1 cellular context compared by ENCODE assay signal in the genomic region with DNA sequence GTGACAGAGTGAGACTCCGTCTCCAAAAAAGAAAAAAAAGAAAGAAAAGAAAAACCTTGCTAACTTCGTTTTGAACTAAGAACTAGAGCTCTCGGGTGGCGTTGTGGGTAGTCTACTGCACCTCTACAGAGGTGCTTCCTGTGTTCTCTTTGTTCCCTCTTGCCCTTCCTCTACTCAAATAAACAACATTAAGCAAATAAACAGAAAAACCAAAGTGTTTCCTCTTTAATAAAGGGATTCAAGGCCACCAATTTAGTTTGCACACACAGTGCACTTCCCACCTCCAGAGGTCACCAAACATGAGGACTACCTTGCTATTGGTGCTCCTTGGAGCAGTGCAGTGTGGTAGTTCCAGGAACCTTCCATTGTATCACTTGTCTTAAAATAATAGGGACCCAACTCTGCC.
A peak's percentile ranks its signal among the peaks of the same experiment; 100 is the strongest.
TF ChIP-seq lines count a peak whose summit lies in the region.

No MANE protein-coding gene starts in this region.

TF ChIP-seq in HepG2, 621 proteins besides CTCF, POLR2A, EP300 and RAD21 (continued from another document and continues in another):
- TF ChIP-seq, protein P1, sequence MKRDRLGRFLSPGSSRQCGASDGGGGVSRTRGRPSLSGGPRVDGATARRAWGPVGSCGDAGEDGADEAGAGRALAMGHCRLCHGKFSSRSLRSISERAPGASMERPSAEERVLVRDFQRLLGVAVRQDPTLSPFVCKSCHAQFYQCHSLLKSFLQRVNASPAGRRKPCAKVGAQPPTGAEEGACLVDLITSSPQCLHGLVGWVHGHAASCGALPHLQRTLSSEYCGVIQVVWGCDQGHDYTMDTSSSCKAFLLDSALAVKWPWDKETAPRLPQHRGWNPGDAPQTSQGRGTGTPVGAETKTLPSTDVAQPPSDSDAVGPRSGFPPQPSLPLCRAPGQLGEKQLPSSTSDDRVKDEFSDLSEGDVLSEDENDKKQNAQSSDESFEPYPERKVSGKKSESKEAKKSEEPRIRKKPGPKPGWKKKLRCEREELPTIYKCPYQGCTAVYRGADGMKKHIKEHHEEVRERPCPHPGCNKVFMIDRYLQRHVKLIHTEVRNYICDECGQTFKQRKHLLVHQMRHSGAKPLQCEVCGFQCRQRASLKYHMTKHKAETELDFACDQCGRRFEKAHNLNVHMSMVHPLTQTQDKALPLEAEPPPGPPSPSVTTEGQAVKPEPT (CRISPR knock-in tag; IDR thresholded peaks at IDR 0.05; ENCODE audit: low read depth): no peak
- TF ChIP-seq POGZ (CRISPR knock-in tag; IDR thresholded peaks at IDR 0.05) (peak; percentile 47; the same call in 1 of the 2 replicates), ZNF7 (CRISPR knock-in tag; IDR thresholded peaks at IDR 0.05) (no peak), CENPX (CRISPR knock-in tag; IDR thresholded peaks at IDR 0.05) (no peak), NFE2L1 (CRISPR knock-in tag; IDR thresholded peaks at IDR 0.05; ENCODE audit: borderline replicate concordance) (no peak), STAT5B (CRISPR knock-in tag; IDR thresholded peaks at IDR 0.05) (no peak), FOXA3 (CRISPR knock-in tag; IDR thresholded peaks at IDR 0.05) (0 out of 2 replicates have a peak, but pooled peaks have one; percentile 41), TAF15 (IDR thresholded peaks at IDR 0.05; ENCODE audit: low read depth, low read length, poor library complexity, severe bottlenecking) (no peak), U2AF2 (IDR thresholded peaks at IDR 0.05; ENCODE audit: low read depth, low read length) (no peak), WIZ (CRISPR knock-in tag; IDR thresholded peaks at IDR 0.05) (no peak), KLF16 (CRISPR knock-in tag; IDR thresholded peaks at IDR 0.05) (no peak), GTF2F1 (IDR thresholded peaks at IDR 0.05; ENCODE audit: low read length) (no peak), SOX6 (IDR thresholded peaks at IDR 0.05) (no peak), SOX6 (CRISPR knock-in tag; IDR thresholded peaks at IDR 0.05) (peak; percentile 68), NR2F1 (CRISPR knock-in tag; IDR thresholded peaks at IDR 0.05) (no peak), HMG20A (CRISPR knock-in tag; IDR thresholded peaks at IDR 0.05; ENCODE audit: borderline replicate concordance) (peak; percentile 41; the same call in 1 of the 2 replicates), MEF2D (CRISPR knock-in tag; IDR thresholded peaks at IDR 0.05) (no peak), SOX13 (IDR thresholded peaks at IDR 0.05) (no peak), SOX13 (CRISPR knock-in tag; conservative IDR thresholded peaks at IDR 0.05 in 1 of 2, IDR thresholded peaks at IDR 0.05 in 1 of 2) (peak in 1 of 2 experiments; percentile 25; a peak in 1 of 4 replicates), RXRA (CRISPR knock-in tag; IDR thresholded peaks at IDR 0.05) (no peak), FOXP1 (IDR thresholded peaks at IDR 0.05) (no peak), FOXP1 (CRISPR knock-in tag; IDR thresholded peaks at IDR 0.05) (peak; percentile 81), MBNL3 (CRISPR knock-in tag; conservative IDR thresholded peaks at IDR 0.05) (no peak), IKZF4 (CRISPR knock-in tag; IDR thresholded peaks at IDR 0.05; ENCODE audit: borderline replicate concordance, low read depth, not compliant biosample characterization) (no peak), RARG (CRISPR knock-in tag; IDR thresholded peaks at IDR 0.05; ENCODE audit: low read depth) (no peak), SNRNP70 (IDR thresholded peaks at IDR 0.05; ENCODE audit: low read depth, low read length) (no peak), ZFP82 (CRISPR knock-in tag; IDR thresholded peaks at IDR 0.05; ENCODE audit: borderline replicate concordance) (no peak), ZNF263 (CRISPR knock-in tag; IDR thresholded peaks at IDR 0.05) (0 out of 2 replicates have a peak, but pooled peaks have one; percentile 17), ZFP36L1 (CRISPR knock-in tag; IDR thresholded peaks at IDR 0.05) (0 out of 2 replicates have a peak, but pooled peaks have one; percentile 32), ARNT2 (CRISPR knock-in tag; IDR thresholded peaks at IDR 0.05; ENCODE audit: low read depth) (no peak)
- TF ChIP-seq, protein P2, sequence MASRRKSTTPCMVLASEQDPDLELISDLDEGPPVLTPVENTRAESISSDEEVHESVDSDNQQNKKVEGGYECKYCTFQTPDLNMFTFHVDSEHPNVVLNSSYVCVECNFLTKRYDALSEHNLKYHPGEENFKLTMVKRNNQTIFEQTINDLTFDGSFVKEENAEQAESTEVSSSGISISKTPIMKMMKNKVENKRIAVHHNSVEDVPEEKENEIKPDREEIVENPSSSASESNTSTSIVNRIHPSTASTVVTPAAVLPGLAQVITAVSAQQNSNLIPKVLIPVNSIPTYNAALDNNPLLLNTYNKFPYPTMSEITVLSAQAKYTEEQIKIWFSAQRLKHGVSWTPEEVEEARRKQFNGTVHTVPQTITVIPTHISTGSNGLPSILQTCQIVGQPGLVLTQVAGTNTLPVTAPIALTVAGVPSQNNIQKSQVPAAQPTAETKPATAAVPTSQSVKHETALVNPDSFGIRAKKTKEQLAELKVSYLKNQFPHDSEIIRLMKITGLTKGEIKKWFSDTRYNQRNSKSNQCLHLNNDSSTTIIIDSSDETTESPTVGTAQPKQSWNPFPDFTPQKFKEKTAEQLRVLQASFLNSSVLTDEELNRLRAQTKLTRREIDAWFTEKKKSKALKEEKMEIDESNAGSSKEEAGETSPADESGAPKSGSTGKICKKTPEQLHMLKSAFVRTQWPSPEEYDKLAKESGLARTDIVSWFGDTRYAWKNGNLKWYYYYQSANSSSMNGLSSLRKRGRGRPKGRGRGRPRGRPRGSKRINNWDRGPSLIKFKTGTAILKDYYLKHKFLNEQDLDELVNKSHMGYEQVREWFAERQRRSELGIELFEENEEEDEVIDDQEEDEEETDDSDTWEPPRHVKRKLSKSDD (CRISPR knock-in tag; IDR thresholded peaks at IDR 0.05; ENCODE audit: low read depth): no peak
- TF ChIP-seq, protein P3, sequence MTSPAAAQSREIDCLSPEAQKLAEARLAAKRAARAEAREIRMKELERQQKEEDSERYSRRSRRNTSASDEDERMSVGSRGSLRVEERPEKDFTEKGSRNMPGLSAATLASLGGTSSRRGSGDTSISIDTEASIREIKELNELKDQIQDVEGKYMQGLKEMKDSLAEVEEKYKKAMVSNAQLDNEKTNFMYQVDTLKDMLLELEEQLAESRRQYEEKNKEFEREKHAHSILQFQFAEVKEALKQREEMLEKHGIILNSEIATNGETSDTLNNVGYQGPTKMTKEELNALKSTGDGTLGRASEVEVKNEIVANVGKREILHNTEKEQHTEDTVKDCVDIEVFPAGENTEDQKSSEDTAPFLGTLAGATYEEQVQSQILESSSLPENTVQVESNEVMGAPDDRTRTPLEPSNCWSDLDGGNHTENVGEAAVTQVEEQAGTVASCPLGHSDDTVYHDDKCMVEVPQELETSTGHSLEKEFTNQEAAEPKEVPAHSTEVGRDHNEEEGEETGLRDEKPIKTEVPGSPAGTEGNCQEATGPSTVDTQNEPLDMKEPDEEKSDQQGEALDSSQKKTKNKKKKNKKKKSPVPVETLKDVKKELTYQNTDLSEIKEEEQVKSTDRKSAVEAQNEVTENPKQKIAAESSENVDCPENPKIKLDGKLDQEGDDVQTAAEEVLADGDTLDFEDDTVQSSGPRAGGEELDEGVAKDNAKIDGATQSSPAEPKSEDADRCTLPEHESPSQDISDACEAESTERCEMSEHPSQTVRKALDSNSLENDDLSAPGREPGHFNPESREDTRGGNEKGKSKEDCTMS (CRISPR knock-in tag; conservative IDR thresholded peaks at IDR 0.05): no peak
- TF ChIP-seq, protein P4, sequence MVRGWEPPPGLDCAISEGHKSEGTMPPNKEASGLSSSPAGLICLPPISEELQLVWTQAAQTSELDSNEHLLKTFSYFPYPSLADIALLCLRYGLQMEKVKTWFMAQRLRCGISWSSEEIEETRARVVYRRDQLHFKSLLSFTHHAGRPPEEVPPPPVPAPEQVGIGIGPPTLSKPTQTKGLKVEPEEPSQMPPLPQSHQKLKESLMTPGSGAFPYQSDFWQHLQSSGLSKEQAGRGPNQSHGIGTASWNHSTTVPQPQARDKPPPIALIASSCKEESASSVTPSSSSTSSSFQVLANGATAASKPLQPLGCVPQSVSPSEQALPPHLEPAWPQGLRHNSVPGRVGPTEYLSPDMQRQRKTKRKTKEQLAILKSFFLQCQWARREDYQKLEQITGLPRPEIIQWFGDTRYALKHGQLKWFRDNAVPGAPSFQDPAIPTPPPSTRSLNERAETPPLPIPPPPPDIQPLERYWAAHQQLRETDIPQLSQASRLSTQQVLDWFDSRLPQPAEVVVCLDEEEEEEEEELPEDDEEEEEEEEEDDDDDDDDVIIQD (CRISPR knock-in tag; IDR thresholded peaks at IDR 0.05; ENCODE audit: low read depth): peak; percentile 43; the same call in 1 of the 2 replicates
- TF ChIP-seq, protein P5, sequence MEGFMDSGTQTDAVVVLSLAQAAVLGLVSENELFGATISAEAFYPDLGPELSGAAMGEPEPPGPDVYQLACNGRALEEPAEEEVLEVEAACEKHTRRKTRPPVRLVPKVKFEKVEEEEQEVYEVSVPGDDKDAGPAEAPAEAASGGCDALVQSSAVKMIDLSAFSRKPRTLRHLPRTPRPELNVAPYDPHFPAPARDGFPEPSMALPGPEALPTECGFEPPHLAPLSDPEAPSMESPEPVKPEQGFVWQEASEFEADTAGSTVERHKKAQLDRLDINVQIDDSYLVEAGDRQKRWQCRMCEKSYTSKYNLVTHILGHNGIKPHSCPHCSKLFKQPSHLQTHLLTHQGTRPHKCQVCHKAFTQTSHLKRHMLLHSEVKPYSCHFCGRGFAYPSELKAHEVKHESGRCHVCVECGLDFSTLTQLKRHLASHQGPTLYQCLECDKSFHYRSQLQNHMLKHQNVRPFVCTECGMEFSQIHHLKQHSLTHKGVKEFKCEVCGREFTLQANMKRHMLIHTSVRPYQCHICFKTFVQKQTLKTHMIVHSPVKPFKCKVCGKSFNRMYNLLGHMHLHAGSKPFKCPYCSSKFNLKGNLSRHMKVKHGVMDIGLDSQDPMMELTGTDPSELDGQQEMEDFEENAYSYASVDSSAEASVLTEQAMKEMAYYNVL (CRISPR knock-in tag; IDR thresholded peaks at IDR 0.05; ENCODE audit: borderline replicate concordance): 0 out of 2 replicates have a peak, but pooled peaks have one; percentile 40
- TF ChIP-seq, protein P6, sequence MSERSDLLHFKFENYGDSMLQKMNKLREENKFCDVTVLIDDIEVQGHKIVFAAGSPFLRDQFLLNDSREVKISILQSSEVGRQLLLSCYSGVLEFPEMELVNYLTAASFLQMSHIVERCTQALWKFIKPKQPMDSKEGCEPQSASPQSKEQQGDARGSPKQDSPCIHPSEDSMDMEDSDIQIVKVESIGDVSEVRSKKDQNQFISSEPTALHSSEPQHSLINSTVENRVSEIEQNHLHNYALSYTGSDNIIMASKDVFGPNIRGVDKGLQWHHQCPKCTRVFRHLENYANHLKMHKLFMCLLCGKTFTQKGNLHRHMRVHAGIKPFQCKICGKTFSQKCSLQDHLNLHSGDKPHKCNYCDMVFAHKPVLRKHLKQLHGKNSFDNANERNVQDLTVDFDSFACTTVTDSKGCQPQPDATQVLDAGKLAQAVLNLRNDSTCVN (CRISPR knock-in tag; IDR thresholded peaks at IDR 0.05; ENCODE audit: borderline replicate concordance): no peak
- TF ChIP-seq, protein P7, sequence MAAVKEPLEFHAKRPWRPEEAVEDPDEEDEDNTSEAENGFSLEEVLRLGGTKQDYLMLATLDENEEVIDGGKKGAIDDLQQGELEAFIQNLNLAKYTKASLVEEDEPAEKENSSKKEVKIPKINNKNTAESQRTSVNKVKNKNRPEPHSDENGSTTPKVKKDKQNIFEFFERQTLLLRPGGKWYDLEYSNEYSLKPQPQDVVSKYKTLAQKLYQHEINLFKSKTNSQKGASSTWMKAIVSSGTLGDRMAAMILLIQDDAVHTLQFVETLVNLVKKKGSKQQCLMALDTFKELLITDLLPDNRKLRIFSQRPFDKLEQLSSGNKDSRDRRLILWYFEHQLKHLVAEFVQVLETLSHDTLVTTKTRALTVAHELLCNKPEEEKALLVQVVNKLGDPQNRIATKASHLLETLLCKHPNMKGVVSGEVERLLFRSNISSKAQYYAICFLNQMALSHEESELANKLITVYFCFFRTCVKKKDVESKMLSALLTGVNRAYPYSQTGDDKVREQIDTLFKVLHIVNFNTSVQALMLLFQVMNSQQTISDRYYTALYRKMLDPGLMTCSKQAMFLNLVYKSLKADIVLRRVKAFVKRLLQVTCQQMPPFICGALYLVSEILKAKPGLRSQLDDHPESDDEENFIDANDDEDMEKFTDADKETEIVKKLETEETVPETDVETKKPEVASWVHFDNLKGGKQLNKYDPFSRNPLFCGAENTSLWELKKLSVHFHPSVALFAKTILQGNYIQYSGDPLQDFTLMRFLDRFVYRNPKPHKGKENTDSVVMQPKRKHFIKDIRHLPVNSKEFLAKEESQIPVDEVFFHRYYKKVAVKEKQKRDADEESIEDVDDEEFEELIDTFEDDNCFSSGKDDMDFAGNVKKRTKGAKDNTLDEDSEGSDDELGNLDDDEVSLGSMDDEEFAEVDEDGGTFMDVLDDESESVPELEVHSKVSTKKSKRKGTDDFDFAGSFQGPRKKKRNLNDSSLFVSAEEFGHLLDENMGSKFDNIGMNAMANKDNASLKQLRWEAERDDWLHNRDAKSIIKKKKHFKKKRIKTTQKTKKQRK (IDR thresholded peaks at IDR 0.05; ENCODE audit: low read length): no peak
- TF ChIP-seq, protein P8, sequence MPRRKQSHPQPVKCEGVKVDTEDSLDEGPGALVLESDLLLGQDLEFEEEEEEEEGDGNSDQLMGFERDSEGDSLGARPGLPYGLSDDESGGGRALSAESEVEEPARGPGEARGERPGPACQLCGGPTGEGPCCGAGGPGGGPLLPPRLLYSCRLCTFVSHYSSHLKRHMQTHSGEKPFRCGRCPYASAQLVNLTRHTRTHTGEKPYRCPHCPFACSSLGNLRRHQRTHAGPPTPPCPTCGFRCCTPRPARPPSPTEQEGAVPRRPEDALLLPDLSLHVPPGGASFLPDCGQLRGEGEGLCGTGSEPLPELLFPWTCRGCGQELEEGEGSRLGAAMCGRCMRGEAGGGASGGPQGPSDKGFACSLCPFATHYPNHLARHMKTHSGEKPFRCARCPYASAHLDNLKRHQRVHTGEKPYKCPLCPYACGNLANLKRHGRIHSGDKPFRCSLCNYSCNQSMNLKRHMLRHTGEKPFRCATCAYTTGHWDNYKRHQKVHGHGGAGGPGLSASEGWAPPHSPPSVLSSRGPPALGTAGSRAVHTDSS (CRISPR knock-in tag; conservative IDR thresholded peaks at IDR 0.05): no peak
- TF ChIP-seq, protein P9, sequence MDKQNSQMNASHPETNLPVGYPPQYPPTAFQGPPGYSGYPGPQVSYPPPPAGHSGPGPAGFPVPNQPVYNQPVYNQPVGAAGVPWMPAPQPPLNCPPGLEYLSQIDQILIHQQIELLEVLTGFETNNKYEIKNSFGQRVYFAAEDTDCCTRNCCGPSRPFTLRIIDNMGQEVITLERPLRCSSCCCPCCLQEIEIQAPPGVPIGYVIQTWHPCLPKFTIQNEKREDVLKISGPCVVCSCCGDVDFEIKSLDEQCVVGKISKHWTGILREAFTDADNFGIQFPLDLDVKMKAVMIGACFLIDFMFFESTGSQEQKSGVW (CRISPR knock-in tag; IDR thresholded peaks at IDR 0.05; ENCODE audit: borderline replicate concordance): no peak
- TF ChIP-seq, protein P10, sequence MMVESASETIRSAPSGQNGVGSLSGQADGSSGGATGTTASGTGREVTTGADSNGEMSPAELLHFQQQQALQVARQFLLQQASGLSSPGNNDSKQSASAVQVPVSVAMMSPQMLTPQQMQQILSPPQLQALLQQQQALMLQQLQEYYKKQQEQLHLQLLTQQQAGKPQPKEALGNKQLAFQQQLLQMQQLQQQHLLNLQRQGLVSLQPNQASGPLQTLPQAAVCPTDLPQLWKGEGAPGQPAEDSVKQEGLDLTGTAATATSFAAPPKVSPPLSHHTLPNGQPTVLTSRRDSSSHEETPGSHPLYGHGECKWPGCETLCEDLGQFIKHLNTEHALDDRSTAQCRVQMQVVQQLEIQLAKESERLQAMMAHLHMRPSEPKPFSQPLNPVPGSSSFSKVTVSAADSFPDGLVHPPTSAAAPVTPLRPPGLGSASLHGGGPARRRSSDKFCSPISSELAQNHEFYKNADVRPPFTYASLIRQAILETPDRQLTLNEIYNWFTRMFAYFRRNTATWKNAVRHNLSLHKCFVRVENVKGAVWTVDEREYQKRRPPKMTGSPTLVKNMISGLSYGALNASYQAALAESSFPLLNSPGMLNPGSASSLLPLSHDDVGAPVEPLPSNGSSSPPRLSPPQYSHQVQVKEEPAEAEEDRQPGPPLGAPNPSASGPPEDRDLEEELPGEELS (CRISPR knock-in tag; IDR thresholded peaks at IDR 0.05): peak; percentile 75
